ENCODE assay signal across 1 cellular context in genomic region chr17:16286009-16286946, GRCh38.
TF ChIP-seq lines count a peak whose summit lies in the region.

No MANE protein-coding gene starts in this region.

TF ChIP-seq in HEK293, 187 proteins besides CTCF, POLR2A, EP300 and RAD21 (continued from another document):
- TF ChIP-seq HIC1 (tag by site-specific recombination; IDR thresholded peaks at IDR 0.05) (peak; percentile 33; the same call in 1 of the 2 replicates), TRIM28 (IDR thresholded peaks at IDR 0.05; ENCODE audit: borderline replicate concordance, low read length) (peak; percentile 93), ZNF768 (tag by site-specific recombination; IDR thresholded peaks at IDR 0.05) (no peak; the same call in 1 of the 2 replicates), ZNF621 (tag by site-specific recombination; IDR thresholded peaks at IDR 0.05) (no peak), ZNF658 (tag by site-specific recombination; IDR thresholded peaks at IDR 0.05) (no peak), ZNF404 (tag by site-specific recombination; IDR thresholded peaks at IDR 0.05) (no peak), FEZF1 (tag by site-specific recombination; IDR thresholded peaks at IDR 0.05) (peak; percentile 26; the same call in 1 of the 2 replicates), ZNF280D (tag by site-specific recombination; IDR thresholded peaks at IDR 0.05) (no peak), ZXDB (tag by site-specific recombination; IDR thresholded peaks at IDR 0.05) (no peak), ZNF335 (tag by site-specific recombination; conservative IDR thresholded peaks at IDR 0.05) (peak; percentile 73), BCL11B (tag by site-specific recombination; IDR thresholded peaks at IDR 0.05; ENCODE audit: low read depth) (0 out of 2 replicates have a peak, but pooled peaks have one; percentile 36), KLF7 (tag by site-specific recombination; IDR thresholded peaks at IDR 0.05; ENCODE audit: borderline replicate concordance) (no peak), ZNF792 (tag by site-specific recombination; IDR thresholded peaks at IDR 0.05) (0 out of 2 replicates have a peak, but pooled peaks have one; percentile 14), ZEB2 (tag by site-specific recombination; IDR thresholded peaks at IDR 0.05) (no peak; the same call in 1 of the 2 replicates), MYNN (tag by site-specific recombination; IDR thresholded peaks at IDR 0.05; ENCODE audit: borderline replicate concordance) (peak; percentile 98), PATZ1 (tag by site-specific recombination; IDR thresholded peaks at IDR 0.05) (peak; percentile 55), ZNF24 (tag by site-specific recombination; IDR thresholded peaks at IDR 0.05) (0 out of 2 replicates have a peak, but pooled peaks have one; percentile 7), ZBTB20 (tag by site-specific recombination; IDR thresholded peaks at IDR 0.05) (peak; percentile 74), ZNF555 (tag by site-specific recombination; conservative IDR thresholded peaks at IDR 0.05) (no peak), INSM2 (tag by site-specific recombination; IDR thresholded peaks at IDR 0.05) (peak; percentile 58; the same call in 1 of the 2 replicates), ZNF394 (tag by site-specific recombination; IDR thresholded peaks at IDR 0.05; ENCODE audit: borderline replicate concordance) (0 out of 2 replicates have a peak, but pooled peaks have one; percentile 25), GLIS2 (tag by site-specific recombination; IDR thresholded peaks at IDR 0.05) (no peak; the same call in none of the 2 replicates), ZBTB17 (tag by site-specific recombination; IDR thresholded peaks at IDR 0.05) (peak; percentile 92), ZNF311 (tag by site-specific recombination; IDR thresholded peaks at IDR 0.05; ENCODE audit: borderline replicate concordance) (no peak), ZFHX2 (tag by site-specific recombination; conservative IDR thresholded peaks at IDR 0.05) (peak; percentile 66), EGR2 (tag by site-specific recombination; IDR thresholded peaks at IDR 0.05; ENCODE audit: low read depth) (peak; percentile 54), ZNF600 (tag by site-specific recombination; IDR thresholded peaks at IDR 0.05) (peak; percentile 50; the same call in 1 of the 2 replicates)
